ENCODE assay signal across 30 cellular contexts in genomic region chr11:35786188-35786587, GRCh38.
A peak's percentile ranks its signal among the peaks of the same experiment; 100 is the strongest.
DNase-seq lines count a peak whose midpoint lies in the region; ATAC-seq, FAIRE-seq and TF ChIP-seq lines count a peak whose summit lies in the region.
"Had no signal": no experiment of that assay in that cellular context is flagged by ENCODE, and none has a peak within 500 bp of the region (broad histone marks: within the 10 kb centered on the region; RNA-seq: fewer than 3 reads in every experiment).

No MANE protein-coding gene starts in this region.

- H3K27ac ChIP-seq in astrocyte (ENCODE audit: low read depth, low read length) (no peak overlapping the region), SJCRH30 (no peak overlapping the region)
- H3K27ac ChIP-seq: BLaER1, gastrocnemius medialis, left lung, right lobe of liver had no signal

- H3K4me1 ChIP-seq in astrocyte (ENCODE audit: insufficient read depth, low read length) = peaks cover 16% of the 10 kb centered on the region
- peaks cover 4% of the 10 kb centered on the region for H3K4me1 ChIP-seq in SJCRH30

- H3K36me3 ChIP-seq in astrocyte (ENCODE audit: insufficient read depth, low read length) (no peaks in the 10 kb centered on the region), SJCRH30 (no peaks in the 10 kb centered on the region)
- H3K36me3 ChIP-seq: gastrocnemius medialis, left lung, right lobe of liver had no signal

- no peaks in the 10 kb centered on the region for H3K27me3 Mint-ChIP-seq in activated naive CD8-positive, alpha-beta T cell treated with anti-CD3 and anti-CD28 coated beads for 36 hours
- no peaks in the 10 kb centered on the region for H3K27me3 Mint-ChIP-seq in activated naive CD8-positive, alpha-beta T cell treated with anti-CD3 and anti-CD28 coated beads, Interleukin-2, amount 50 U/mL, for 24 hours
- H3K27me3 Mint-ChIP-seq in astrocyte (ENCODE audit: low read depth, unreplicated experiment) = no peaks in the 10 kb centered on the region
- H3K27me3 Mint-ChIP-seq: activated naive CD4-positive, alpha-beta T cell treated with anti-CD3 and anti-CD28 coated beads, Interleukin-2, amount 10 ng/mL, durations not matched to agents 7 days and 5 days; IgD-negative memory B cell; natural killer cell treated with Interleukin-12 subunit alpha and Interleukin-12 subunit beta and Interleukin-15 and Interleukin-18, amount 100 ng/mL, for 72 hours; T-cell had no signal

- no peak overlapping the region for H3K4me3 Mint-ChIP-seq in activated naive CD8-positive, alpha-beta T cell treated with anti-CD3 and anti-CD28 coated beads for 36 hours
- no peak overlapping the region for H3K4me3 Mint-ChIP-seq in activated naive CD8-positive, alpha-beta T cell treated with anti-CD3 and anti-CD28 coated beads, Interleukin-2, amount 50 U/mL, for 24 hours
- H3K4me3 Mint-ChIP-seq in astrocyte (ENCODE audit: unreplicated experiment) = no peak overlapping the region
- H3K4me3 Mint-ChIP-seq: activated naive CD4-positive, alpha-beta T cell treated with anti-CD3 and anti-CD28 coated beads, Interleukin-2, amount 10 ng/mL, durations not matched to agents 7 days and 5 days; IgD-negative memory B cell; natural killer cell treated with Interleukin-12 subunit alpha and Interleukin-12 subunit beta and Interleukin-15 and Interleukin-18, amount 100 ng/mL, for 72 hours; T-cell had no signal

- no peak overlapping the region for H3K4me3 ChIP-seq in astrocyte (ENCODE audit: insufficient read depth, low read depth, low read length)
- H3K4me3 ChIP-seq in fibroblast of the aortic adventitia (ENCODE audit: low read depth, low read length) = no peak overlapping the region
- H3K4me3 ChIP-seq in SJCRH30 = no peak overlapping the region
- H3K4me3 ChIP-seq: BLaER1, gastrocnemius medialis, left lung, MG63, right lobe of liver had no signal

- DNase-seq in activated naive CD8-positive, alpha-beta T cell treated with anti-CD3 and anti-CD28 coated beads for 36 hours = no peak
- no peak for DNase-seq in activated naive CD8-positive, alpha-beta T cell treated with anti-CD3 and anti-CD28 coated beads, Interleukin-2, amount 50 U/mL, for 24 hours
- no peak for DNase-seq in astrocyte (ENCODE audit: low read depth)
- peak; percentile 68 for DNase-seq in fibroblast of the aortic adventitia (ENCODE audit: low read depth)
- DNase-seq in SJCRH30 = no peak
- no peak for DNase-seq in anterior cingulate cortex (lab: John Stamatoyannopoulos, UW)
- DNase-seq: activated CD4-positive, CD25-positive, alpha-beta regulatory T cell treated with anti-CD3 and anti-CD28 coated beads, Interleukin-2, amount 50 U/mL, for 72 hours; activated naive CD4-positive, alpha-beta T cell treated with anti-CD3 and anti-CD28 coated beads, Interleukin-2, amount 10 ng/mL, durations not matched to agents 7 days and 5 days; effector CD4-positive, alpha-beta T cell; gastrocnemius medialis; hippocampal formation; immature natural killer cell; left lung; MG63; midbrain; NCI-H1417 treated with DMSO at 0.1 percent for 48 hours; NCI-H510A; right lobe of liver; stimulated activated CD4-positive, alpha-beta T cell treated with anti-CD3 and anti-CD28 coated beads, Interleukin-4, amount 100 ng/mL, for 4 hours; stimulated activated naive CD4-positive, alpha-beta T cell; T-cell had no signal

- no peaks in the 10 kb centered on the region for H3K27me3 ChIP-seq in astrocyte (ENCODE audit: insufficient read depth, low read length)
- no peaks in the 10 kb centered on the region for H3K27me3 ChIP-seq in SJCRH30
- H3K27me3 ChIP-seq: BLaER1, gastrocnemius medialis, left lung, MG63, right lobe of liver had no signal

- no peaks in the 10 kb centered on the region for H3K9me3 Mint-ChIP-seq in activated naive CD8-positive, alpha-beta T cell treated with anti-CD3 and anti-CD28 coated beads for 36 hours
- no peaks in the 10 kb centered on the region for H3K9me3 Mint-ChIP-seq in activated naive CD8-positive, alpha-beta T cell treated with anti-CD3 and anti-CD28 coated beads, Interleukin-2, amount 50 U/mL, for 24 hours
- H3K9me3 Mint-ChIP-seq in astrocyte (ENCODE audit: unreplicated experiment) = no peaks in the 10 kb centered on the region
- H3K9me3 Mint-ChIP-seq: activated naive CD4-positive, alpha-beta T cell treated with anti-CD3 and anti-CD28 coated beads, Interleukin-2, amount 10 ng/mL, durations not matched to agents 7 days and 5 days; IgD-negative memory B cell; immature natural killer cell; natural killer cell treated with Interleukin-12 subunit alpha and Interleukin-12 subunit beta and Interleukin-15 and Interleukin-18, amount 100 ng/mL, for 72 hours; T-cell had no signal

- no peak for FAIRE-seq in astrocyte (lab: Jason Lieb, UNC)
- FAIRE-seq: RCC 7860, TTC549, urothelium cell line had no signal

- peaks cover 21% of the 10 kb centered on the region for H3K79me2 ChIP-seq in astrocyte (ENCODE audit: insufficient read depth, low read length)

- H3K4me1 Mint-ChIP-seq in activated naive CD8-positive, alpha-beta T cell treated with anti-CD3 and anti-CD28 coated beads for 36 hours = peaks cover 57% of the 10 kb centered on the region
- H3K4me1 Mint-ChIP-seq in activated naive CD8-positive, alpha-beta T cell treated with anti-CD3 and anti-CD28 coated beads, Interleukin-2, amount 50 U/mL, for 24 hours = peaks cover 53% of the 10 kb centered on the region
- H3K4me1 Mint-ChIP-seq in astrocyte (ENCODE audit: low read depth, unreplicated experiment) = peaks cover 52% of the 10 kb centered on the region

- no peak overlapping the region for H3K4me2 ChIP-seq in astrocyte (ENCODE audit: low read length)

- H2AFZ ChIP-seq in astrocyte (ENCODE audit: low read depth, low read length) = no peak overlapping the region

- peaks cover 84% of the 10 kb centered on the region for H4K20me1 ChIP-seq in astrocyte (ENCODE audit: insufficient read depth, low read length)

- H3K27ac Mint-ChIP-seq in activated naive CD8-positive, alpha-beta T cell treated with anti-CD3 and anti-CD28 coated beads for 36 hours = peak overlapping the region; percentile 19
- no peak overlapping the region for H3K27ac Mint-ChIP-seq in activated naive CD8-positive, alpha-beta T cell treated with anti-CD3 and anti-CD28 coated beads, Interleukin-2, amount 50 U/mL, for 24 hours
- peak overlapping the region; percentile 69 for H3K27ac Mint-ChIP-seq in astrocyte (ENCODE audit: unreplicated experiment)
- H3K27ac Mint-ChIP-seq: activated naive CD4-positive, alpha-beta T cell treated with anti-CD3 and anti-CD28 coated beads, Interleukin-2, amount 10 ng/mL, durations not matched to agents 7 days and 5 days; IgD-negative memory B cell; natural killer cell treated with Interleukin-12 subunit alpha and Interleukin-12 subunit beta and Interleukin-15 and Interleukin-18, amount 100 ng/mL, for 72 hours had no signal

- no peaks in the 10 kb centered on the region for H3K9me3 ChIP-seq in astrocyte (ENCODE audit: insufficient read depth, low read depth, low read length)
- no peaks in the 10 kb centered on the region for H3K9me3 ChIP-seq in SJCRH30 (replicated peaks)
- H3K9me3 ChIP-seq: BLaER1, gastrocnemius medialis, left lung, MG63, right lobe of liver had no signal

- ATAC-seq in activated naive CD8-positive, alpha-beta T cell treated with anti-CD3 and anti-CD28 coated beads, Interleukin-2, amount 50 U/mL, for 24 hours = no peak
- ATAC-seq in GM18519 (IDR thresholded peaks at IDR 0.05; ENCODE audit: low FRiP score, unreplicated experiment) = no peak
- no peak for ATAC-seq in HG02642 (IDR thresholded peaks at IDR 0.05; ENCODE audit: poor library complexity, unreplicated experiment)
- ATAC-seq: gastrocnemius medialis; HCT116; left lung; natural killer cell treated with Interleukin-12 subunit alpha and Interleukin-12 subunit beta and Interleukin-15 and Interleukin-18, amount 100 ng/mL, for 72 hours; right lobe of liver had no signal

- H3K9ac ChIP-seq in astrocyte (ENCODE audit: low read length) = no peak overlapping the region
- H3K9ac ChIP-seq: BLaER1 had no signal

- TF ChIP-seq CTCF in astrocyte (IDR thresholded peaks at IDR 0.05; ENCODE audit: insufficient read depth, low read depth, low read length) = no peak
- no peak for TF ChIP-seq CTCF in fibroblast of the aortic adventitia (IDR thresholded peaks at IDR 0.05; ENCODE audit: insufficient read depth, low read length)

- H3K36me3 Mint-ChIP-seq in activated naive CD8-positive, alpha-beta T cell treated with anti-CD3 and anti-CD28 coated beads for 36 hours = peaks cover 16% of the 10 kb centered on the region
- H3K36me3 Mint-ChIP-seq in activated naive CD8-positive, alpha-beta T cell treated with anti-CD3 and anti-CD28 coated beads, Interleukin-2, amount 50 U/mL, for 24 hours (ENCODE audit: low read depth) = peaks cover 6% of the 10 kb centered on the region
- peaks cover 2% of the 10 kb centered on the region for H3K36me3 Mint-ChIP-seq in astrocyte (ENCODE audit: low read depth, unreplicated experiment)
- H3K36me3 Mint-ChIP-seq: activated naive CD4-positive, alpha-beta T cell treated with anti-CD3 and anti-CD28 coated beads, Interleukin-2, amount 10 ng/mL, durations not matched to agents 7 days and 5 days; immature natural killer cell; natural killer cell treated with Interleukin-12 subunit alpha and Interleukin-12 subunit beta and Interleukin-15 and Interleukin-18, amount 100 ng/mL, for 72 hours had no signal
